1 cellular context compared by ENCODE assay signal in genomic region chr7:38830826-38831225, GRCh38.
TF ChIP-seq lines count a peak whose summit lies in the region.

No MANE protein-coding gene starts in this region.

TF ChIP-seq in GM23338, 12 proteins besides CTCF, POLR2A, EP300 and RAD21 (continued from another document):
- TF ChIP-seq, protein P1, sequence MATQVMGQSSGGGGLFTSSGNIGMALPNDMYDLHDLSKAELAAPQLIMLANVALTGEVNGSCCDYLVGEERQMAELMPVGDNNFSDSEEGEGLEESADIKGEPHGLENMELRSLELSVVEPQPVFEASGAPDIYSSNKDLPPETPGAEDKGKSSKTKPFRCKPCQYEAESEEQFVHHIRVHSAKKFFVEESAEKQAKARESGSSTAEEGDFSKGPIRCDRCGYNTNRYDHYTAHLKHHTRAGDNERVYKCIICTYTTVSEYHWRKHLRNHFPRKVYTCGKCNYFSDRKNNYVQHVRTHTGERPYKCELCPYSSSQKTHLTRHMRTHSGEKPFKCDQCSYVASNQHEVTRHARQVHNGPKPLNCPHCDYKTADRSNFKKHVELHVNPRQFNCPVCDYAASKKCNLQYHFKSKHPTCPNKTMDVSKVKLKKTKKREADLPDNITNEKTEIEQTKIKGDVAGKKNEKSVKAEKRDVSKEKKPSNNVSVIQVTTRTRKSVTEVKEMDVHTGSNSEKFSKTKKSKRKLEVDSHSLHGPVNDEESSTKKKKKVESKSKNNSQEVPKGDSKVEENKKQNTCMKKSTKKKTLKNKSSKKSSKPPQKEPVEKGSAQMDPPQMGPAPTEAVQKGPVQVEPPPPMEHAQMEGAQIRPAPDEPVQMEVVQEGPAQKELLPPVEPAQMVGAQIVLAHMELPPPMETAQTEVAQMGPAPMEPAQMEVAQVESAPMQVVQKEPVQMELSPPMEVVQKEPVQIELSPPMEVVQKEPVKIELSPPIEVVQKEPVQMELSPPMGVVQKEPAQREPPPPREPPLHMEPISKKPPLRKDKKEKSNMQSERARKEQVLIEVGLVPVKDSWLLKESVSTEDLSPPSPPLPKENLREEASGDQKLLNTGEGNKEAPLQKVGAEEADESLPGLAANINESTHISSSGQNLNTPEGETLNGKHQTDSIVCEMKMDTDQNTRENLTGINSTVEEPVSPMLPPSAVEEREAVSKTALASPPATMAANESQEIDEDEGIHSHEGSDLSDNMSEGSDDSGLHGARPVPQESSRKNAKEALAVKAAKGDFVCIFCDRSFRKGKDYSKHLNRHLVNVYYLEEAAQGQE (IDR thresholded peaks at IDR 0.05; ENCODE audit: unreplicated experiment), result no peak
- TF ChIP-seq CREB1 (CRISPR knock-in tag; IDR thresholded peaks at IDR 0.05; ENCODE audit: low read depth) (no peak), ETS1 (IDR thresholded peaks at IDR 0.05) (no peak), ZNF114 (CRISPR knock-in tag; IDR thresholded peaks at IDR 0.05) (no peak), JUNB (IDR thresholded peaks at IDR 0.05; ENCODE audit: unreplicated experiment) (no peak), EZH2phosphoT487 (IDR thresholded peaks at IDR 0.05; ENCODE audit: unreplicated experiment) (no peak), POLR2AphosphoS5 (IDR thresholded peaks at IDR 0.05; ENCODE audit: low read depth) (no peak), STAT1 (IDR thresholded peaks at IDR 0.05; ENCODE audit: unreplicated experiment) (no peak), EZH2 (IDR thresholded peaks at IDR 0.05; ENCODE audit: low read depth, unreplicated experiment) (no peak)
- TF ChIP-seq, protein P2, sequence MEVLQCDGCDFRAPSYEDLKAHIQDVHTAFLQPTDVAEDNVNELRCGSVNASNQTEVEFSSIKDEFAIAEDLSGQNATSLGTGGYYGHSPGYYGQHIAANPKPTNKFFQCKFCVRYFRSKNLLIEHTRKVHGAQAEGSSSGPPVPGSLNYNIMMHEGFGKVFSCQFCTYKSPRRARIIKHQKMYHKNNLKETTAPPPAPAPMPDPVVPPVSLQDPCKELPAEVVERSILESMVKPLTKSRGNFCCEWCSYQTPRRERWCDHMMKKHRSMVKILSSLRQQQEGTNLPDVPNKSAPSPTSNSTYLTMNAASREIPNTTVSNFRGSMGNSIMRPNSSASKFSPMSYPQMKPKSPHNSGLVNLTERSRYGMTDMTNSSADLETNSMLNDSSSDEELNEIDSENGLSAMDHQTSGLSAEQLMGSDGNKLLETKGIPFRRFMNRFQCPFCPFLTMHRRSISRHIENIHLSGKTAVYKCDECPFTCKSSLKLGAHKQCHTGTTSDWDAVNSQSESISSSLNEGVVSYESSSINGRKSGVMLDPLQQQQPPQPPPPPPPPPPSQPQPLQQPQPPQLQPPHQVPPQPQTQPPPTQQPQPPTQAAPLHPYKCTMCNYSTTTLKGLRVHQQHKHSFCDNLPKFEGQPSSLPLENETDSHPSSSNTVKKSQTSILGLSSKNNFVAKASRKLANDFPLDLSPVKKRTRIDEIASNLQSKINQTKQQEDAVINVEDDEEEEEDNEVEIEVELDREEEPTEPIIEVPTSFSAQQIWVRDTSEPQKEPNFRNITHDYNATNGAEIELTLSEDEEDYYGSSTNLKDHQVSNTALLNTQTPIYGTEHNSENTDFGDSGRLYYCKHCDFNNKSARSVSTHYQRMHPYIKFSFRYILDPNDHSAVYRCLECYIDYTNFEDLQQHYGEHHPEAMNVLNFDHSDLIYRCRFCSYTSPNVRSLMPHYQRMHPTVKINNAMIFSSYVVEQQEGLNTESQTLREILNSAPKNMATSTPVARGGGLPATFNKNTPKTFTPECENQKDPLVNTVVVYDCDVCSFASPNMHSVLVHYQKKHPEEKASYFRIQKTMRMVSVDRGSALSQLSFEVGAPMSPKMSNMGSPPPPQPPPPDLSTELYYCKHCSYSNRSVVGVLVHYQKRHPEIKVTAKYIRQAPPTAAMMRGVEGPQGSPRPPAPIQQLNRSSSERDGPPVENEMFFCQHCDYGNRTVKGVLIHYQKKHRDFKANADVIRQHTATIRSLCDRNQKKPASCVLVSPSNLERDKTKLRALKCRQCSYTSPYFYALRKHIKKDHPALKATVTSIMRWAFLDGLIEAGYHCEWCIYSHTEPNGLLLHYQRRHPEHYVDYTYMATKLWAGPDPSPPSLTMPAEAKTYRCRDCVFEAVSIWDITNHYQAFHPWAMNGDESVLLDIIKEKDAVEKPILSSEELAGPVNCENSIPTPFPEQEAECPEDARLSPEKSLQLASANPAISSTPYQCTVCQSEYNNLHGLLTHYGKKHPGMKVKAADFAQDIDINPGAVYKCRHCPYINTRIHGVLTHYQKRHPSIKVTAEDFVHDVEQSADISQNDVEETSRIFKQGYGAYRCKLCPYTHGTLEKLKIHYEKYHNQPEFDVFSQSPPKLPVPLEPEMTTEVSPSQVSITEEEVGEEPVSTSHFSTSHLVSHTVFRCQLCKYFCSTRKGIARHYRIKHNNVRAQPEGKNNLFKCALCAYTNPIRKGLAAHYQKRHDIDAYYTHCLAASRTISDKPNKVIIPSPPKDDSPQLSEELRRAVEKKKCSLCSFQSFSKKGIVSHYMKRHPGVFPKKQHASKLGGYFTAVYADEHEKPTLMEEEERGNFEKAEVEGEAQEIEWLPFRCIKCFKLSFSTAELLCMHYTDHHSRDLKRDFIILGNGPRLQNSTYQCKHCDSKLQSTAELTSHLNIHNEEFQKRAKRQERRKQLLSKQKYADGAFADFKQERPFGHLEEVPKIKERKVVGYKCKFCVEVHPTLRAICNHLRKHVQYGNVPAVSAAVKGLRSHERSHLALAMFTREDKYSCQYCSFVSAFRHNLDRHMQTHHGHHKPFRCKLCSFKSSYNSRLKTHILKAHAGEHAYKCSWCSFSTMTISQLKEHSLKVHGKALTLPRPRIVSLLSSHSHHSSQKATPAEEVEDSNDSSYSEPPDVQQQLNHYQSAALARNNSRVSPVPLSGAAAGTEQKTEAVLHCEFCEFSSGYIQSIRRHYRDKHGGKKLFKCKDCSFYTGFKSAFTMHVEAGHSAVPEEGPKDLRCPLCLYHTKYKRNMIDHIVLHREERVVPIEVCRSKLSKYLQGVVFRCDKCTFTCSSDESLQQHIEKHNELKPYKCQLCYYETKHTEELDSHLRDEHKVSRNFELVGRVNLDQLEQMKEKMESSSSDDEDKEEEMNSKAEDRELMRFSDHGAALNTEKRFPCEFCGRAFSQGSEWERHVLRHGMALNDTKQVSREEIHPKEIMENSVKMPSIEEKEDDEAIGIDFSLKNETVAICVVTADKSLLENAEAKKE (CRISPR knock-in tag; IDR thresholded peaks at IDR 0.05), result no peak
